ENCODE assay signal across 15 cellular contexts in genomic region chr6:166415306-166415705, GRCh38. TPM values are rescaled to one million over a fixed set of nuclear protein-coding genes. Genes with fewer than 3 reads are reported as not detected.
DNase-seq lines count a peak whose midpoint lies in the region; ATAC-seq and TF ChIP-seq lines count a peak whose summit lies in the region.
"Had no signal": no experiment of that assay in that cellular context is flagged by ENCODE, and none has a peak within 500 bp of the region (broad histone marks: within the 10 kb centered on the region; RNA-seq: fewer than 3 reads in every experiment).

No MANE protein-coding gene starts in this region.

- intact Hi-C loops in A673 (cut with micrococcal nuclease; ENCODE audit: unreplicated experiment): no loop called here

- POLR2A ChIA-PET in A673 (lab: Charles Lee; ENCODE audit: low non-redundant PET): no interaction called here

- no peaks in the 10 kb centered on the region for H3K9me3 ChIP-seq in A673 (ENCODE audit: low read depth, low read length, poor library complexity, severe bottlenecking)
- H3K9me3 ChIP-seq: esophagus squamous epithelium had no signal

- CTCF ChIA-PET in A673 (lab: Charles Lee): no interaction called here

- H3K4me3 Mint-ChIP-seq in endothelial cell (ENCODE audit: unreplicated experiment): peak overlapping the region; percentile 14
- H3K4me3 Mint-ChIP-seq: activated B cell treated with CpG ODN at 0.5 μM for 24 hours, brain had no signal

- H3K36me3 Mint-ChIP-seq in endothelial cell (ENCODE audit: low read depth, unreplicated experiment): peaks cover 57% of the 10 kb centered on the region

- no peak overlapping the region for H3K4me3 ChIP-seq in A673 (ENCODE audit: low read depth, low read length, poor library complexity, severe bottlenecking)
- H3K4me3 ChIP-seq: dorsolateral prefrontal cortex, esophagus squamous epithelium had no signal

- no peak overlapping the region for H3K27ac ChIP-seq in A673 (ENCODE audit: low read depth, low read length, poor library complexity, severe bottlenecking)
- H3K27ac ChIP-seq: esophagus squamous epithelium had no signal

- H3K4me1 ChIP-seq in A673 (ENCODE audit: insufficient read depth, low read length, poor library complexity, severe bottlenecking): no peaks in the 10 kb centered on the region

- no peaks in the 10 kb centered on the region for H3K36me3 ChIP-seq in A673 (ENCODE audit: insufficient read depth, low read length, poor library complexity, severe bottlenecking)

- DNase-seq in stimulated activated CD4-positive, alpha-beta T cell treated with anti-CD3 and anti-CD28 coated beads, Interleukin-4, amount 100 ng/mL, for 24 hours: peak; percentile 22
- DNase-seq in stimulated activated CD4-positive, alpha-beta T cell treated with anti-CD3 and anti-CD28 coated beads, Interleukin-4, amount 100 ng/mL, for 4 hours: no peak
- DNase-seq in activated T-cell treated with anti-CD3 and anti-CD28 coated beads, Interleukin-2, amount 50 U/mL, for 48 hours: peak; percentile 35 to 46
- DNase-seq in endothelial cell (ENCODE audit: low spot score) (no peak), A673 (ENCODE audit: low spot score) (no peak), glomerular visceral epithelial cell (ENCODE audit: extremely low spot score) (no peak)
- DNase-seq: activated B cell treated with CpG ODN at 0.5 μM for 24 hours, esophagus squamous epithelium, NCI-H146, NCI-H226 had no signal

- ATAC-seq in esophagus mucosa (no peak), GM21423 (IDR thresholded peaks at IDR 0.05; ENCODE audit: unreplicated experiment) (no peak)
- ATAC-seq: Right ventricle myocardium inferior had no signal

- TF ChIP-seq CTCF in endothelial cell (IDR thresholded peaks at IDR 0.05; ENCODE audit: unreplicated experiment) (no peak), A673 (conservative IDR thresholded peaks at IDR 0.05; ENCODE audit: low read depth, low read length) (no peak)

- no peaks in the 10 kb centered on the region for H3K4me1 Mint-ChIP-seq in endothelial cell (ENCODE audit: unreplicated experiment)
- H3K4me1 Mint-ChIP-seq: brain had no signal

- no peak overlapping the region for H3K27ac Mint-ChIP-seq in endothelial cell (ENCODE audit: unreplicated experiment)
- H3K27ac Mint-ChIP-seq: activated B cell treated with CpG ODN at 0.5 μM for 24 hours had no signal

- no peaks in the 10 kb centered on the region for H3K27me3 ChIP-seq in A673 (replicated peaks; ENCODE audit: insufficient read depth, low read depth, low read length, poor library complexity)
- H3K27me3 ChIP-seq: dorsolateral prefrontal cortex, esophagus squamous epithelium had no signal

- peaks cover 15% of the 10 kb centered on the region for H3K27me3 Mint-ChIP-seq in endothelial cell (ENCODE audit: unreplicated experiment)
- H3K27me3 Mint-ChIP-seq: activated B cell treated with CpG ODN at 0.5 μM for 24 hours, brain had no signal

- no TSS peak for BruUV-seq in A673 (replicated peaks; lab: Mats Ljungman, UMichigan)

- no peaks in the 10 kb centered on the region for H3K9me3 Mint-ChIP-seq in endothelial cell (ENCODE audit: unreplicated experiment)

RNA-seq across cellular contexts. Expression of gene MPC1, which starts 32.6 kb away (rescaled TPM):
- 23.7 TPM for total RNA-seq in endothelial cell (ENCODE audit: unreplicated experiment)
- 34.9 and 35.9 TPM in 2 replicates for total RNA-seq in A673 (2021)
- total RNA-seq in esophagus mucosa: 43.4 TPM

Comparison
In these comparisons a context has a peak if more than half of its experiments do, and no peak if none do; other contexts are left out.
1. DNase-seq: peak in stimulated activated CD4-positive, alpha-beta T cell treated with anti-CD3 and anti-CD28 coated beads, Interleukin-4, amount 100 ng/mL, for 24 hours (single experiment) and activated T-cell treated with anti-CD3 and anti-CD28 coated beads, Interleukin-2, amount 50 U/mL, for 48 hours (2 of 2); none in stimulated activated CD4-positive, alpha-beta T cell treated with anti-CD3 and anti-CD28 coated beads, Interleukin-4, amount 100 ng/mL, for 4 hours (0 of 2), endothelial cell (single experiment), A673 (single experiment) and glomerular visceral epithelial cell (single experiment).